In genomic region chr2:71417300-71418202, GRCh38 we compare ENCODE assay signal across 8 cellular contexts. TPM values are rescaled to one million over a fixed set of nuclear protein-coding genes. Genes with fewer than 3 reads are reported as not detected.
DNase-seq lines count a peak whose midpoint lies in the region; ATAC-seq, FAIRE-seq and TF ChIP-seq lines count a peak whose summit lies in the region.

No MANE protein-coding gene starts in this region.

- TF ChIP-seq EP300 in upper lobe of left lung (IDR thresholded peaks at IDR 0.05): no peak

- H3K9me3 Mint-ChIP-seq in activated naive CD4-positive, alpha-beta T cell treated with anti-CD3 and anti-CD28 coated beads, Interleukin-2, amount 50 U/mL, for 24 hours: no peaks in the 10 kb centered on the region
- no peaks in the 10 kb centered on the region for H3K9me3 Mint-ChIP-seq in activated naive CD8-positive, alpha-beta T cell (ENCODE audit: low read depth)

- H3K9me3 ChIP-seq in left lung (no peaks in the 10 kb centered on the region), upper lobe of left lung (no peaks in the 10 kb centered on the region)

- H3K27ac ChIP-seq in left lung: peak overlapping the region; percentile 42 to 46
- peak overlapping the region; percentile 30 to 67 (median 41) for H3K27ac ChIP-seq in upper lobe of left lung

- H3K27me3 Mint-ChIP-seq in activated naive CD4-positive, alpha-beta T cell treated with anti-CD3 and anti-CD28 coated beads, Interleukin-2, amount 50 U/mL, for 24 hours: no peaks in the 10 kb centered on the region
- H3K27me3 Mint-ChIP-seq in activated naive CD8-positive, alpha-beta T cell: no peaks in the 10 kb centered on the region

- peaks cover 3% of the 10 kb centered on the region for H3K36me3 Mint-ChIP-seq in activated naive CD4-positive, alpha-beta T cell treated with anti-CD3 and anti-CD28 coated beads, Interleukin-2, amount 50 U/mL, for 24 hours
- H3K36me3 Mint-ChIP-seq in activated naive CD8-positive, alpha-beta T cell: peaks cover under 1% of the 10 kb centered on the region

- H3K36me3 ChIP-seq in left lung (peaks cover 0 to 6% of the 10 kb centered on the region in 2 donors), upper lobe of left lung (peaks cover 0 to 10% (median 0%) of the 10 kb centered on the region in 4 donors)

- DNase-seq in activated naive CD4-positive, alpha-beta T cell (lab: John Stamatoyannopoulos, UW): no peak
- DNase-seq in left lung (no peak), upper lobe of left lung (no peak), H54 (ENCODE audit: insufficient read length, low spot score) (no peak), head of caudate nucleus (no peak), SHP77 (lab: John Stamatoyannopoulos, UW) (no peak)

- 7 to 22% methylated on average over 5 to 8 of the region's 16 CpGs for WGBS in upper lobe of left lung, 2 donors

- H3K4me3 ChIP-seq in left lung (peak overlapping the region in 1 of 2 donors; percentile 28), upper lobe of left lung (peak overlapping the region in 3 of 4 donors; percentile 31 to 42 (median 39))

- H3K4me3 Mint-ChIP-seq in activated naive CD4-positive, alpha-beta T cell treated with anti-CD3 and anti-CD28 coated beads, Interleukin-2, amount 50 U/mL, for 24 hours: peak overlapping the region; percentile 87
- H3K4me3 Mint-ChIP-seq in activated naive CD8-positive, alpha-beta T cell: peak overlapping the region; percentile 89

- intact Hi-C loops in left lung (cut with DNase I): no loop called here
- intact Hi-C loops in head of caudate nucleus (cut with DNase I): no loop called here

- H3K4me1 ChIP-seq in left lung: peaks cover 3 to 11% of the 10 kb centered on the region in 2 donors
- peaks cover 3 to 7% (median 5%) of the 10 kb centered on the region in 4 donors for H3K4me1 ChIP-seq in upper lobe of left lung

- TF ChIP-seq POLR2A in upper lobe of left lung (IDR thresholded peaks at IDR 0.05) (peak in 1 of 4 donors; percentile 24), H54 (IDR thresholded peaks at IDR 0.05; ENCODE audit: low read depth, low read length) (no peak)

- peak overlapping the region; percentile 93 for H3K27ac Mint-ChIP-seq in activated naive CD4-positive, alpha-beta T cell treated with anti-CD3 and anti-CD28 coated beads, Interleukin-2, amount 50 U/mL, for 24 hours
- H3K27ac Mint-ChIP-seq in activated naive CD8-positive, alpha-beta T cell: peak overlapping the region; percentile 88

- peak; percentile 33 for ATAC-seq in left lung
- ATAC-seq in upper lobe of left lung (ENCODE audit: low FRiP score in 2 of 2): no peak

- no peak for FAIRE-seq in H54 (lab: Jason Lieb, UNC)

- peaks cover 14% of the 10 kb centered on the region for H3K4me1 Mint-ChIP-seq in activated naive CD4-positive, alpha-beta T cell treated with anti-CD3 and anti-CD28 coated beads, Interleukin-2, amount 50 U/mL, for 24 hours
- H3K4me1 Mint-ChIP-seq in activated naive CD8-positive, alpha-beta T cell (ENCODE audit: low read depth): peaks cover 15% of the 10 kb centered on the region

- TF ChIP-seq CTCF in left lung (IDR thresholded peaks at IDR 0.05) (no peak), upper lobe of left lung (IDR thresholded peaks at IDR 0.05) (no peak)

- H3K27me3 ChIP-seq in left lung (no peaks in the 10 kb centered on the region), upper lobe of left lung (no peaks in the 10 kb centered on the region)

RNA-seq across cellular contexts. Expression of gene DYSF, which starts 35.8 kb away (rescaled TPM):
- total RNA-seq in left lung: 10 to 100 TPM; 24.5 to 71.4 TPM
- 10 to 100 TPM; 17.5 to 72.7 (median 42.7) TPM for total RNA-seq in upper lobe of left lung
